In the genomic region with DNA sequence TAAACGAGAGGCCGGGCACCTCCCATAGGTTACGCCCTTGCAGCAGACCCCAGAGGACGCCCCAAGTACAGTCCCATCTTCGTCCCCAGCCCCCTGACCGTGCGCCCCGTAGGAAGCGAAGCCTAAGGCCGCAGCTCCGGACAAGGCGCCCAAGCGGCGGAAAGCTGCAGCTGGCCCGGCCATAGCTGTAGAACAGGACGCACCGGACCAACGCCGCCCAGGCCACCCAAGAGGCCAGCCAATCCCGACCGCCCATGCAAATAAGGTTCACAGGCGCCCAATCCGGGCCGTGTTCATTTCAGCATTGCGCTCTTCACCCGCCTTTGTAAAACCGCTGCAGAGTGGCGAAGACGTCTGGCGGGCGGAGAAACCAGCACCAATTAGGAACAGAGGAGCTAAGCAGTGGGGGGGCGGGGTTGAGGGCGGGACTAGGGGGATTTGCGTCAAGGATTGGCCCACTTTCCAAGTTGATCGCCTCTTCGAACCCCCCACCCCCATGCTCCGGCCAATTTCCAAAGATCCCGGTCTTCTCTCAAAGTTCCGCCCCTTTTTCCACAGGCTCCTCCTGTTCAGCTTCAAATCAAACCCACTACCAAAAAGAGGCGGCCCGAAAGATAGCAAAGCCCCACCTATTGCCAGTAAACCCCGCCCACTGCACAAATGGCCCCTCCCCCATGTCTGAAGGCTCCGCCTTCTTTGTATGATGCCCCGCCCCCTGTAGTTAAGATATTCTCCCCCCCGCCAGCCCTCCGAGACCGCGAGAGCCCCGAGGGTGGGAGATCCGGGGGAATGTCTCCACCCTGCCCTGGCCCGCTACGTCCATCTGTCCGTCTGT, we compare ENCODE assay signal across 8 cellular contexts. TPM values are rescaled to one million over a fixed set of nuclear protein-coding genes. Genes with fewer than 3 reads are reported as not detected.
DNase-seq lines count a peak whose midpoint lies in the region; ATAC-seq and TF ChIP-seq lines count a peak whose summit lies in the region.

Gene TMEM256 (minus strand): TSS at position 196 of the 835 bp plus-strand sequence. CDS start 13 bp downstream, at position 183.

- peak within 1 kb of the TSS; percentile 92 for H3K27ac ChIP-seq in mucosa of rectum (ENCODE audit: low read depth in 2 of 2, low read length in 2 of 2)

- H3K36me3 ChIP-seq in mucosa of rectum (ENCODE audit: control insufficient read depth in 2 of 2, insufficient read depth in 2 of 2, low read length in 2 of 2), result no peaks in the 10 kb centered on the region

- H3K4me1 Mint-ChIP-seq in activated T-cell treated with anti-CD3 and anti-CD28 coated beads, Interleukin-2, amount 50 U/mL, for 24 hours (ENCODE audit: low read depth), result peaks cover 19% of the 10 kb centered on the region

- peak within 1 kb of the TSS; percentile 85 for H3K4me3 ChIP-seq in Jurkat, Clone E6-1 (ENCODE audit: low read length)
- H3K4me3 ChIP-seq in mucosa of rectum (ENCODE audit: low read length in 2 of 2), result peak within 1 kb of the TSS; percentile 82 to 91

- peak; percentile 97 for DNase-seq in DMS114 treated with DMSO at 0.1 percent for 48 hours (lab: John Stamatoyannopoulos, UW; ENCODE audit: unreplicated experiment)
- DNase-seq in Jurkat, Clone E6-1 (ENCODE audit: low read depth, low spot score), result peak; percentile 98
- DNase-seq in activated T-cell treated with anti-CD3 and anti-CD28 coated beads, Interleukin-2, amount 50 U/mL, for 24 hours, result peak; percentile 92
- DNase-seq in erythroblast (lab: John Stamatoyannopoulos, UW), result peak; percentile 99
- DNase-seq in stimulated activated CD8-positive, alpha-beta memory T cell treated with anti-CD3 and anti-CD28 coated beads, Interleukin-4, amount 100 ng/mL, for 48 hours, result peak; percentile 95

- no peaks in the 10 kb centered on the region for H3K9me3 ChIP-seq in mucosa of rectum (ENCODE audit: control insufficient read depth in 2 of 2, low read length in 2 of 2)

- peak within 1 kb of the TSS; percentile 92 for H3K4me3 Mint-ChIP-seq in activated T-cell treated with anti-CD3 and anti-CD28 coated beads, Interleukin-2, amount 50 U/mL, for 24 hours

- peak; percentile 83 for TF ChIP-seq POLR2A in erythroblast (IDR thresholded peaks at IDR 0.05; ENCODE audit: low read length)

- peaks cover 8% of the 10 kb centered on the region for H3K27me3 Mint-ChIP-seq in activated T-cell treated with anti-CD3 and anti-CD28 coated beads, Interleukin-2, amount 50 U/mL, for 24 hours

- peak; percentile 94 for ATAC-seq in GM21619 (IDR thresholded peaks at IDR 0.05; ENCODE audit: unreplicated experiment)

- H3K9me3 Mint-ChIP-seq in activated T-cell treated with anti-CD3 and anti-CD28 coated beads, Interleukin-2, amount 50 U/mL, for 24 hours, result no peaks in the 10 kb centered on the region

- peaks cover 11% of the 10 kb centered on the region for H3K36me3 Mint-ChIP-seq in activated T-cell treated with anti-CD3 and anti-CD28 coated beads, Interleukin-2, amount 50 U/mL, for 24 hours (ENCODE audit: low read depth)

- H3K4me1 ChIP-seq in mucosa of rectum (ENCODE audit: control insufficient read depth in 2 of 2, insufficient read depth in 2 of 2, low read length in 2 of 2), result peaks cover 6 to 7% of the 10 kb centered on the region in 2 donors

- H3K27me3 ChIP-seq in mucosa of rectum (ENCODE audit: control insufficient read depth in 2 of 2, insufficient read depth in 2 of 2, low read length in 2 of 2), result peaks cover 0 to 12% of the 10 kb centered on the region in 2 donors

- H3K27ac Mint-ChIP-seq in activated T-cell treated with anti-CD3 and anti-CD28 coated beads, Interleukin-2, amount 50 U/mL, for 24 hours, result peak within 1 kb of the TSS; percentile 98

- H3K9ac ChIP-seq in mucosa of rectum (ENCODE audit: low read depth in 1 of 2, low read length in 2 of 2), result peak within 1 kb of the TSS; percentile 52 to 77

TF ChIP-seq in PFSK-1, 5 proteins besides CTCF, POLR2A, EP300 and RAD21:
- TF ChIP-seq SIN3A (IDR thresholded peaks at IDR 0.05; ENCODE audit: borderline replicate concordance, insufficient read depth, low read length) (peak; percentile 94; the same call in 1 of the 2 replicates), FOXP2 (optimal IDR thresholded peaks at IDR 0.05; ENCODE audit: borderline replicate concordance, extremely low read depth, extremely low read length, insufficient read depth) (peak; percentile 44), REST (IDR thresholded peaks at IDR 0.05; ENCODE audit: insufficient read depth in 1 of 2, low read depth in 2 of 2, low read length in 2 of 2) (peak in 1 of 2 experiments; percentile 46; a peak in 1 of 4 replicates), TAF1 (IDR thresholded peaks at IDR 0.05; ENCODE audit: borderline replicate concordance, insufficient read depth, low read length) (peak; percentile 91), POLR2AphosphoS5 (IDR thresholded peaks at IDR 0.05; ENCODE audit: low read depth, low read length) (peak; percentile 96)

RNA-seq across cellular contexts. Expression of gene TMEM256, which starts in this region (rescaled TPM):
- 137 TPM for polyA plus RNA-seq in Jurkat, Clone E6-1 (2012; ENCODE audit: insufficient read depth, insufficient read length)
- 112 TPM for polyA plus RNA-seq in PFSK-1 (2012; ENCODE audit: insufficient read length, low read depth)

Comparison
In these comparisons a context has a peak if more than half of its experiments do, and no peak if none do; other contexts are left out.
1. Peak in every context shown above with its lines: DNase-seq, ATAC-seq, H3K4me3 ChIP-seq and H3K27ac ChIP-seq.